11 cellular contexts compared by ENCODE assay signal in the genomic region with DNA sequence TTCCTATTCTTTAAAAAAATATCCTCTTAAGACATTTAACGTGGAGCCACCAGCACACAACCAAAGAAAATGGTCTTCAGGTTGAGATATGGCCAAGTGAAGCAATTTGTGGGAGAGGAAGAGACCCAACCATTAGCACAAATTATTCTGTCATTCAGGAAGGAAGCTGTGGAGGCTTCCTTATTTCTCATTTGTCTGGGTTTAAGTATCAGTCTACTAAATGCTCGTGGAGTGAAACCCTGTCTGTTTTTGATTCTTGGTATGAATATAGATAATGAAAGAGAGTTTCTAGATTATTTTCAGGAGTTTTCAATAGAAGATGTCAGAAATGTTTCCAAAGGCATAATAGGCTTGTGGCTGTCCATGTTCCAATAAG.
DNase-seq lines count a peak whose midpoint lies in the region; ATAC-seq, FAIRE-seq and TF ChIP-seq lines count a peak whose summit lies in the region.
"Had no signal": no experiment of that assay in that cellular context is flagged by ENCODE, and none has a peak within 500 bp of the region (broad histone marks: within the 10 kb centered on the region; RNA-seq: fewer than 3 reads in every experiment).

No MANE protein-coding gene starts in this region.

- no peak for TF ChIP-seq CTCF in vagina (IDR thresholded peaks at IDR 0.05)

- no peaks in the 10 kb centered on the region for H3K27me3 ChIP-seq in vagina

- intact Hi-C loops in vagina (cut with DNase I) = no loop called here

- no peaks in the 10 kb centered on the region for H3K4me1 ChIP-seq in vagina

- H3K4me3 ChIP-seq in vagina = no peak overlapping the region

- peaks cover 5% of the 10 kb centered on the region for H3K9me3 Mint-ChIP-seq in activated naive CD8-positive, alpha-beta T cell treated with anti-CD3 and anti-CD28 coated beads, Interleukin-2, amount 10 ng/mL, durations not matched to agents 7 days and 5 days
- H3K9me3 Mint-ChIP-seq in naive thymus-derived CD8-positive, alpha-beta T cell = peaks cover 10 to 46% (median 18%) of the 10 kb centered on the region in 9 donors

- H3K4me1 Mint-ChIP-seq in activated naive CD8-positive, alpha-beta T cell treated with anti-CD3 and anti-CD28 coated beads, Interleukin-2, amount 10 ng/mL, durations not matched to agents 7 days and 5 days = peaks cover 9% of the 10 kb centered on the region
- H3K4me1 Mint-ChIP-seq in naive thymus-derived CD8-positive, alpha-beta T cell = peaks cover 5 to 35% (median 28%) of the 10 kb centered on the region in 4 donors

- no peaks in the 10 kb centered on the region for H3K9me3 ChIP-seq in vagina

- H3K27me3 Mint-ChIP-seq in activated naive CD8-positive, alpha-beta T cell treated with anti-CD3 and anti-CD28 coated beads, Interleukin-2, amount 10 ng/mL, durations not matched to agents 7 days and 5 days = peaks cover 5% of the 10 kb centered on the region
- H3K27me3 Mint-ChIP-seq in naive thymus-derived CD8-positive, alpha-beta T cell = peaks cover 0 to 18% (median 2%) of the 10 kb centered on the region in 5 donors

- FAIRE-seq in GM19239 (lab: Jason Lieb, UNC) = no peak
- FAIRE-seq: urothelium cell line had no signal

- H3K4me3 Mint-ChIP-seq in activated naive CD8-positive, alpha-beta T cell treated with anti-CD3 and anti-CD28 coated beads, Interleukin-2, amount 10 ng/mL, durations not matched to agents 7 days and 5 days = peak overlapping the region; percentile 69
- peak overlapping the region in 7 of 10 donors; percentile 13 to 66 (median 54) for H3K4me3 Mint-ChIP-seq in naive thymus-derived CD8-positive, alpha-beta T cell

- peak; percentile 17 for ATAC-seq in GM18498 (IDR thresholded peaks at IDR 0.05; ENCODE audit: unreplicated experiment)
- ATAC-seq in HG02610 (IDR thresholded peaks at IDR 0.05; ENCODE audit: unreplicated experiment) = peak; percentile 35
- no peak for ATAC-seq in activated naive CD8-positive, alpha-beta T cell treated with anti-CD3 and anti-CD28 coated beads, Interleukin-2, amount 10 ng/mL, durations not matched to agents 7 days and 5 days (ENCODE audit: low read depth)
- ATAC-seq in naive thymus-derived CD8-positive, alpha-beta T cell = no peak

- H3K27ac ChIP-seq in vagina = no peak overlapping the region

- H3K36me3 ChIP-seq in vagina = no peaks in the 10 kb centered on the region

- POLR2A ChIA-PET in activated naive CD8-positive, alpha-beta T cell treated with anti-CD3 and anti-CD28 coated beads, Interleukin-2, amount 10 ng/mL, durations not matched to agents 7 days and 5 days (lab: Charles Lee) = no interaction called here
- POLR2A ChIA-PET in naive thymus-derived CD8-positive, alpha-beta T cell (lab: Charles Lee) = no interaction called here

- H3K27ac Mint-ChIP-seq in activated naive CD8-positive, alpha-beta T cell treated with anti-CD3 and anti-CD28 coated beads, Interleukin-2, amount 10 ng/mL, durations not matched to agents 7 days and 5 days = peak overlapping the region; percentile 62
- H3K27ac Mint-ChIP-seq in naive thymus-derived CD8-positive, alpha-beta T cell = peak overlapping the region in 6 of 10 donors; percentile 32 to 67 (median 36)

- peaks cover 3% of the 10 kb centered on the region for H3K36me3 Mint-ChIP-seq in activated naive CD8-positive, alpha-beta T cell treated with anti-CD3 and anti-CD28 coated beads, Interleukin-2, amount 10 ng/mL, durations not matched to agents 7 days and 5 days
- H3K36me3 Mint-ChIP-seq in naive thymus-derived CD8-positive, alpha-beta T cell = peaks cover 0 to 21% (median 15%) of the 10 kb centered on the region in 3 donors

- no peak for TF ChIP-seq POLR2A in vagina (IDR thresholded peaks at IDR 0.05)

- DNase-seq in activated naive CD8-positive, alpha-beta T cell treated with anti-CD3 and anti-CD28 coated beads, Interleukin-2, amount 10 ng/mL, durations not matched to agents 7 days and 5 days = no peak
- no peak for DNase-seq in naive thymus-derived CD8-positive, alpha-beta T cell
- no peak for DNase-seq in epidermal melanocyte (ENCODE audit: insufficient read length, low spot score)
- DNase-seq in GM19239 (ENCODE audit: insufficient read length, low spot score) = no peak
- DNase-seq in vagina (ENCODE audit: extremely low spot score in 2 of 2) = no peak
- no peak for DNase-seq in retina
- DNase-seq: NCI-H526 treated with DMSO at 0.1 percent for 48 hours, T-helper 9 cell had no signal

Comparison
In these comparisons a context has a peak if more than half of its experiments do, and no peak if none do; other contexts are left out.
1. ATAC-seq: peak in GM18498 (single experiment) and HG02610 (single experiment); none in activated naive CD8-positive, alpha-beta T cell treated with anti-CD3 and anti-CD28 coated beads, Interleukin-2, amount 10 ng/mL, durations not matched to agents 7 days and 5 days (single experiment) and naive thymus-derived CD8-positive, alpha-beta T cell (0 of 2).